In the genomic region with DNA sequence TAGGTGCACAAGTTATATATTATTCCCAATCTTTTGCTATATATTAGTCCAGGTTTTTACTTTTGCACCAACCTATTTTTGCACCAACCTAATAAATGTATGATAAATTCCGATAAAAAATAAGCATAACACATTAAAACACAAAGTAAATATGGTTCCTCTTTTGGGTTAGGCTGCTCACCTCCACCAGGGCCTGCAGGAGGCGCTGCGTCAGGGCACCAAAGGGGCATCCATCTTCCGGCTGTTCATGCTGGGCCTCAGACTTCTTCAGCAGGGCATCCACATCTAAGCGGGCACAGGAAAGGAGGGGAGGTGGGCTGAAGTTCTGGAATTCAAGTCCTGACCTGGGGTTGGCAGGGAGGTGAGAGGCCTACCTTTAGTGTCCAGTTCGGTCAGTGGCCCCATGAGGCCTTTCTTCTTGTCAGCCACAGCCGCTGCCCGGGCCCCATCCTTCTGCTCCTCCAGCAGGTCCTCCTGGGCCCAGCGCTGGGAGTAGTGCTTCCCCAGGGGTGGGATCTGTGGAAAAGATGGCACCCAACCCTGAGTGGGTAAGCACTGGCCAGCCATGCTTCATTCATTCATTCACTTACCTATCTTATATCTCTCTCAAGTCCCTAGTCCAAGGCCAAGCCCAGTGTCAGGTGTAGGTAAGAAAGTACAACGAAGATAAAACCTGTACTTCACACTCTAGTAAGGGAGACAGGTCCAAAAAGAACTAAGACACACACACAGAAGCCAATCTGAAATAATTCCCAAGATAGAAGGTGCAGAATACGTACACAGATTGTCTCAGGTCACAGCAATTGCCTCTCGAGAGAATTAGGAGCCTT, we compare ENCODE assay signal across 9 cellular contexts. TPM values are rescaled to one million over a fixed set of nuclear protein-coding genes. Genes with fewer than 3 reads are reported as not detected.
DNase-seq lines count a peak whose midpoint lies in the region; ATAC-seq and TF ChIP-seq lines count a peak whose summit lies in the region.
"Had no signal": no experiment of that assay in that cellular context is flagged by ENCODE, and none has a peak within 500 bp of the region (broad histone marks: within the 10 kb centered on the region; RNA-seq: fewer than 3 reads in every experiment).

No MANE protein-coding gene starts in this region.

- POLR2A ChIA-PET in AG04450 (lab: Yijun Ruan, JAX) = no interaction called here

- no peaks in the 10 kb centered on the region for H3K9me3 Mint-ChIP-seq in T-helper 2 cell treated with Interferon-gamma antibody and Interleukin-4, amounts not matched to agents 5 μg/mL and 100 μg/mL, for 36 hours

- H3K4me1 ChIP-seq in effector memory CD4-positive, alpha-beta T cell (ENCODE audit: control insufficient read depth, insufficient read depth, low read length, poor library complexity, severe bottlenecking) = peaks cover 11% of the 10 kb centered on the region

- no peaks in the 10 kb centered on the region for H3K27me3 Mint-ChIP-seq in T-helper 2 cell treated with Interferon-gamma antibody and Interleukin-4, amounts not matched to agents 5 μg/mL and 100 μg/mL, for 36 hours (ENCODE audit: low read depth)
- H3K27me3 Mint-ChIP-seq: T-helper 17 cell had no signal

- peak overlapping the region; percentile 91 for H3K27ac Mint-ChIP-seq in T-helper 2 cell treated with Interferon-gamma antibody and Interleukin-4, amounts not matched to agents 5 μg/mL and 100 μg/mL, for 36 hours
- H3K27ac Mint-ChIP-seq: T-helper 17 cell had no signal

- H3K4me3 ChIP-seq in AG04450 (ENCODE audit: low read depth, low read length) (no peak overlapping the region), fibroblast of mammary gland (ENCODE audit: control insufficient read depth, low read depth, low read length) (no peak overlapping the region)
- H3K4me3 ChIP-seq in effector memory CD4-positive, alpha-beta T cell (ENCODE audit: insufficient read depth, low read depth, low read length, poor library complexity, severe bottlenecking) = no peak overlapping the region

- H3K4me3 Mint-ChIP-seq in T-helper 2 cell treated with Interferon-gamma antibody and Interleukin-4, amounts not matched to agents 5 μg/mL and 100 μg/mL, for 36 hours = peak overlapping the region; percentile 60

- no peak overlapping the region for H3K27ac ChIP-seq in AG04450 (ENCODE audit: low read depth, low read length)
- no peak overlapping the region for H3K27ac ChIP-seq in effector memory CD4-positive, alpha-beta T cell (ENCODE audit: insufficient read depth, low read length, poor library complexity, severe bottlenecking)

- peaks cover 54% of the 10 kb centered on the region for H3K4me1 Mint-ChIP-seq in T-helper 2 cell treated with Interferon-gamma antibody and Interleukin-4, amounts not matched to agents 5 μg/mL and 100 μg/mL, for 36 hours (ENCODE audit: low read depth)

- peaks cover 2% of the 10 kb centered on the region; the same call in 1 of the 2 replicates for H3K9me3 ChIP-seq in AG04450 (ENCODE audit: control insufficient read depth, insufficient read depth, low read length)
- H3K9me3 ChIP-seq in effector memory CD4-positive, alpha-beta T cell (ENCODE audit: control insufficient read depth, low read length) = no peaks in the 10 kb centered on the region

- peak; percentile 51 for TF ChIP-seq CTCF in AG04450 (IDR thresholded peaks at IDR 0.05; ENCODE audit: low read depth, low read length)
- peak; percentile 36 for TF ChIP-seq CTCF in GM10266 (IDR thresholded peaks at IDR 0.05; ENCODE audit: control insufficient read depth, insufficient read depth, low read depth, missing control alignments)
- TF ChIP-seq CTCF in fibroblast of mammary gland (conservative IDR thresholded peaks at IDR 0.05; ENCODE audit: control insufficient read depth, insufficient read depth, low read depth, low read length) = peak; percentile 47

- peaks cover 38% of the 10 kb centered on the region for H3K36me3 ChIP-seq in effector memory CD4-positive, alpha-beta T cell (ENCODE audit: control insufficient read depth, insufficient read depth, low read length)

- ATAC-seq in GM21367 (IDR thresholded peaks at IDR 0.05; ENCODE audit: unreplicated experiment) = no peak
- ATAC-seq: T-helper 17 cell had no signal

- CTCF ChIA-PET in AG04450 (lab: Charles Lee) = interaction anchor here (0.8 kb wide), 1 partner anchor 13 kb away, joined by 3 read pairs; no protein-coding TSS in a partner anchor

- no peaks in the 10 kb centered on the region for H3K27me3 ChIP-seq in AG04450 (ENCODE audit: control insufficient read depth, insufficient read depth, low read length)
- no peaks in the 10 kb centered on the region for H3K27me3 ChIP-seq in effector memory CD4-positive, alpha-beta T cell (replicated peaks; ENCODE audit: control insufficient read depth, insufficient read depth, low read length, poor library complexity, severe bottlenecking)

- H3K36me3 Mint-ChIP-seq in T-helper 2 cell treated with Interferon-gamma antibody and Interleukin-4, amounts not matched to agents 5 μg/mL and 100 μg/mL, for 36 hours (ENCODE audit: low read depth) = peaks cover 58% of the 10 kb centered on the region

- DNase-seq in AG04450 (ENCODE audit: low read depth, low spot score) (no peak), GM10266 (ENCODE audit: extremely low spot score) (no peak), fibroblast of mammary gland (ENCODE audit: low read depth) (no peak), NCI-H1417 (lab: John Stamatoyannopoulos, UW) (no peak), C1 segment of cervical spinal cord (lab: John Stamatoyannopoulos, UW) (no peak)
- no peak for DNase-seq in T-helper 2 cell treated with Interferon-gamma antibody and Interleukin-4, amounts not matched to agents 5 μg/mL and 100 μg/mL, for 36 hours (ENCODE audit: low spot score)
- no peak for DNase-seq in effector memory CD4-positive, alpha-beta T cell
- DNase-seq: T-helper 17 cell had no signal

RNA-seq across cellular contexts. Expression of a gene that starts 5.2 kb away (rescaled TPM):
- polyA plus RNA-seq in AG04450 (2011; rRNA removed) = 61.8 and 83.7 TPM in 2 replicates
- polyA minus RNA-seq in AG04450 (2011; rRNA and poly(A)+ RNA removed) = 59.2 and 73.6 TPM in 2 replicates

RNA-seq across cellular contexts. Expression of a gene that starts 5.8 kb away (rescaled TPM):
- polyA plus RNA-seq in AG04450 (2011; rRNA removed) = 199 and 200 TPM in 2 replicates
- 181 and 208 TPM in 2 replicates for polyA minus RNA-seq in AG04450 (2011; rRNA and poly(A)+ RNA removed)

RNA-seq across cellular contexts. Expression of a gene that starts 17.3 kb away (rescaled TPM):
- polyA plus RNA-seq in AG04450 (2011; rRNA removed) = 26.8 and 28.7 TPM in 2 replicates
- polyA minus RNA-seq in AG04450 (2011; rRNA and poly(A)+ RNA removed) = 14.6 and 17.7 TPM in 2 replicates

RNA-seq across cellular contexts. Expression of a gene that starts 23.0 kb away (rescaled TPM):
- polyA plus RNA-seq in AG04450 (2011; rRNA removed) = 17.8 and 22.4 TPM in 2 replicates
- 15.5 and 22.4 TPM in 2 replicates for polyA minus RNA-seq in AG04450 (2011; rRNA and poly(A)+ RNA removed)

RNA-seq across cellular contexts. Expression of a gene that starts 37.3 kb away (rescaled TPM):
- polyA plus RNA-seq in AG04450 (2011; rRNA removed) = 23.5 and 26.5 TPM in 2 replicates
- 37.5 and 56.8 TPM in 2 replicates for polyA minus RNA-seq in AG04450 (2011; rRNA and poly(A)+ RNA removed)
